In genomic region chr19:37981785-37982475, GRCh38 we compare ENCODE assay signal across 15 cellular contexts.
DNase-seq lines count a peak whose midpoint lies in the region; ATAC-seq and TF ChIP-seq lines count a peak whose summit lies in the region.
"Had no signal": no experiment of that assay in that cellular context is flagged by ENCODE, and none has a peak within 500 bp of the region (broad histone marks: within the 10 kb centered on the region; RNA-seq: fewer than 3 reads in every experiment).

No MANE protein-coding gene starts in this region.

- DNase-seq in HT-29 (ENCODE audit: low spot score): peak; percentile 97
- DNase-seq in left lung: no peak
- no peak for DNase-seq in HK-2 (ENCODE audit: unreplicated experiment)
- DNase-seq in DMS 273 treated with DMSO at 0.1 percent for 48 hours (lab: John Stamatoyannopoulos, UW): no peak
- DNase-seq: effector CD8-positive, alpha-beta T cell; EL; foreskin melanocyte; NCI-H146; NCI-H748 treated with DMSO at 0.1 percent for 48 hours; uterus had no signal

- H3K27ac ChIP-seq in SU-DHL-6 (ENCODE audit: low read depth, low read length) (peak overlapping the region; percentile 95; the same call in 1 of the 2 replicates), left lung (no peak overlapping the region), skin epidermis (peak overlapping the region in 11 of 21 experiments; percentile 3 to 76 (median 35))
- H3K27ac ChIP-seq: uterus had no signal

- H3K36me3 ChIP-seq in SU-DHL-6 (ENCODE audit: low read length): no peaks in the 10 kb centered on the region
- no peaks in the 10 kb centered on the region for H3K36me3 ChIP-seq in left lung
- H3K36me3 ChIP-seq: BLaER1 treated with 17β-estradiol and CSF1 and Interleukin-3, amounts not matched to agents 10 nM and 100 nM; uterus had no signal

- peak; percentile 23 for ATAC-seq in left lung
- no peak for ATAC-seq in GM21576 (IDR thresholded peaks at IDR 0.05; ENCODE audit: unreplicated experiment)
- ATAC-seq in GM19023 (IDR thresholded peaks at IDR 0.05; ENCODE audit: unreplicated experiment): no peak

- TF ChIP-seq CTCF in SU-DHL-6 (IDR thresholded peaks at IDR 0.05; ENCODE audit: insufficient read depth, low read length, poor library complexity, severe bottlenecking) (no peak), left lung (IDR thresholded peaks at IDR 0.05) (no peak)

- peaks cover 69% of the 10 kb centered on the region for H3F3A ChIP-seq in SU-DHL-6 (ENCODE audit: insufficient read depth)

- H3K9me3 ChIP-seq in SU-DHL-6 (ENCODE audit: insufficient read depth, low read length): no peaks in the 10 kb centered on the region
- H3K9me3 ChIP-seq in left lung: no peaks in the 10 kb centered on the region
- H3K9me3 ChIP-seq: BLaER1 treated with 17β-estradiol and CSF1 and Interleukin-3, amounts not matched to agents 10 nM and 100 nM; uterus had no signal

- H4K20me1 ChIP-seq in SU-DHL-6 (ENCODE audit: low read depth, low read length): no peaks in the 10 kb centered on the region

- H3K9me2 ChIP-seq in SU-DHL-6 (replicated peaks; ENCODE audit: insufficient read depth, low read length): no peaks in the 10 kb centered on the region

- no peak overlapping the region for H3K4me2 ChIP-seq in SU-DHL-6 (ENCODE audit: low read depth, low read length, poor library complexity, severe bottlenecking)

- H3K27me3 ChIP-seq in SU-DHL-6 (ENCODE audit: low read length) (no peaks in the 10 kb centered on the region), left lung (no peaks in the 10 kb centered on the region)
- H3K27me3 ChIP-seq: BLaER1 treated with 17β-estradiol and CSF1 and Interleukin-3, amounts not matched to agents 10 nM and 100 nM; uterus had no signal

- intact Hi-C loops in left lung (cut with DNase I): no loop called here

- H3K9ac ChIP-seq in SU-DHL-6 (ENCODE audit: low read length): no peak overlapping the region

- H3K79me2 ChIP-seq in SU-DHL-6 (ENCODE audit: insufficient read depth, low read length): peaks cover 84% of the 10 kb centered on the region

- peaks cover 0 to 3% of the 10 kb centered on the region in 2 donors for H3K4me1 ChIP-seq in left lung
- H3K4me1 ChIP-seq: uterus had no signal

- H2AFZ ChIP-seq in SU-DHL-6 (ENCODE audit: low read depth, low read length, severe bottlenecking): no peak overlapping the region

- H3K4me3 ChIP-seq in SU-DHL-6 (ENCODE audit: insufficient read depth, low read length, poor library complexity, severe bottlenecking): no peak overlapping the region
- H3K4me3 ChIP-seq in left lung: no peak overlapping the region
- H3K4me3 ChIP-seq in skin epidermis: no peak overlapping the region
- H3K4me3 ChIP-seq: BLaER1 treated with 17β-estradiol and CSF1 and Interleukin-3, amounts not matched to agents 10 nM and 100 nM; uterus had no signal

Comparison
In these comparisons a context has a peak if more than half of its experiments do, and no peak if none do; other contexts are left out.
1. H3K27ac ChIP-seq: peak in SU-DHL-6 (single experiment) and skin epidermis (11 of 21); none in left lung (0 of 2).